24 cellular contexts compared by ENCODE assay signal in genomic region chr18:22056962-22057361, GRCh38.
"Had no signal": no experiment of that assay in that cellular context is flagged by ENCODE, and none has a peak within 500 bp of the region (broad histone marks: within the 10 kb centered on the region; RNA-seq: fewer than 3 reads in every experiment).

No MANE protein-coding gene starts in this region.

- H3K4me1 ChIP-seq: gastrocnemius medialis, prostate gland, sigmoid colon, tibial nerve, upper lobe of right lung, uterus had no signal

- H3K4me3 ChIP-seq: dorsolateral prefrontal cortex, gastrocnemius medialis, lung, prostate gland, sigmoid colon, thoracic aorta, tibial nerve, upper lobe of right lung, uterus had no signal

- H3K27ac ChIP-seq: dorsolateral prefrontal cortex, epithelial cell of prostate, gastrocnemius medialis, prostate gland, sigmoid colon, thoracic aorta, tibial nerve, upper lobe of right lung, uterus had no signal

- FAIRE-seq: islet of Langerhans had no signal

- H3K27me3 ChIP-seq: dorsolateral prefrontal cortex, gastrocnemius medialis, sigmoid colon, tibial nerve, upper lobe of right lung, uterus had no signal

- ATAC-seq: esophagus mucosa; gastrocnemius medialis; left lobe of liver; naive thymus-derived CD8-positive, alpha-beta T cell; right cardiac atrium; stimulated activated naive B cell treated with anti-CD40 and anti-IgM and Interleukin-4, amounts not matched to agents 10 μg/mL and 1 μg/mL and 100 μg/mL, for 72 hours; upper lobe of right lung had no signal

- H3K36me3 ChIP-seq: gastrocnemius medialis, prostate gland, sigmoid colon, thoracic aorta, tibial nerve, upper lobe of right lung, uterus had no signal

- DNase-seq: dorsolateral prefrontal cortex; effector CD4-positive, alpha-beta T cell; endodermal cell; foreskin fibroblast; gastrocnemius medialis; head of caudate nucleus; naive thymus-derived CD8-positive, alpha-beta T cell; nephron progenitor cell; nucleus accumbens; right cardiac atrium; sigmoid colon; stimulated activated CD4-positive, alpha-beta T cell treated with anti-CD3 and anti-CD28 coated beads, Interleukin-15, amount 100 ng/mL, for 24 hours; stimulated activated CD4-positive, alpha-beta T cell treated with anti-CD3 and anti-CD28 coated beads, Interleukin-2, amount 100 ng/mL, for 48 hours; stimulated activated naive B cell treated with anti-CD40 and anti-IgM and Interleukin-4, amounts not matched to agents 10 μg/mL and 1 μg/mL and 100 μg/mL, for 72 hours; upper lobe of right lung; uterus had no signal

- H3K9me3 ChIP-seq: gastrocnemius medialis, prostate gland, thoracic aorta, upper lobe of right lung, uterus had no signal
